In the genomic region with DNA sequence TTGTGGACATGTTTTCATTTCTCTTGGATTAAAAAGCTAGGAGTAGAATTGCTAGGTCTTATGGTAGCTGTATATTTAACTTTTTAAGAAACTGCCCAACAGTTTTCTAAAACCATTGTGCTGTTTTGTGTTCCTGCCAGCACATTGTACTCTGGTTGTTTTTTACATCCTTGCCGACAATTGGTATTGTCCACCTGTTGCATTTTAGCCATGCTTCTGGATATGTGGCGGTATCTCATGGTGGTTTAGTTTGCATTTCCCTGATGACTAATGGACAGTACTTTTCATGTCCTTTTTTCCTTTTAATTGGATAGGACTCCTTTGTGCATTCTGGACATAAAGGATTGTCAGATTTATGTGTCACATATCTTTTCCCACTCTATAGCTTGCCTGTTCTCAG, we compare ENCODE assay signal across 26 cellular contexts. TPM values are rescaled to one million over a fixed set of nuclear protein-coding genes. Genes with fewer than 3 reads are reported as not detected.
DNase-seq lines count a peak whose midpoint lies in the region; ATAC-seq and TF ChIP-seq lines count a peak whose summit lies in the region.
"Had no signal": no experiment of that assay in that cellular context is flagged by ENCODE, and none has a peak within 500 bp of the region (broad histone marks: within the 10 kb centered on the region; RNA-seq: fewer than 3 reads in every experiment).

No MANE protein-coding gene starts in this region.

- no peaks in the 10 kb centered on the region for H3K9me3 ChIP-seq in CD4-positive, CD25-positive, alpha-beta regulatory T cell (ENCODE audit: control insufficient read depth in 2 of 2, low read length in 2 of 2)
- no peaks in the 10 kb centered on the region for H3K9me3 ChIP-seq in HEK293 (ENCODE audit: control insufficient read depth, insufficient read depth, low read depth, low read length)
- H3K9me3 ChIP-seq in adrenal gland (replicated peaks in 1 of 3): no peaks in the 10 kb centered on the region
- H3K9me3 ChIP-seq: sigmoid colon, SJSA1, tibial nerve had no signal

- H3K4me3 ChIP-seq in CD4-positive, CD25-positive, alpha-beta regulatory T cell (ENCODE audit: low read depth, low read length): no peak overlapping the region
- H3K4me3 ChIP-seq in HEK293 (ENCODE audit: low read depth, low read length) (no peak overlapping the region), foreskin fibroblast (ENCODE audit: low read depth in 1 of 2, low read length in 2 of 2) (no peak overlapping the region), adrenal gland (no peak overlapping the region)
- H3K4me3 ChIP-seq: GM12878, GM23248, sigmoid colon, SJSA1, tibial nerve had no signal

- POLR2A ChIA-PET in HEK293 (lab: Yijun Ruan, JAX): interaction anchor here (1.1 kb wide), 1 partner anchor 46 kb away, joined by 4 read pairs; a partner anchor contains a TSS
- POLR2A ChIA-PET in activated CD4-positive, alpha-beta memory T cell treated with anti-CD3 and anti-CD28 coated beads, Interleukin-2, amount 10 ng/mL, durations not matched to agents 7 days and 5 days (lab: Charles Lee): interaction anchor here (0.9 to 3.8 kb wide), 5 partner anchors 8 to 46 kb away, joined by 3 to 27 read pairs (median 6); a partner anchor contains a TSS

- ATAC-seq in CD4-positive, CD25-positive, alpha-beta regulatory T cell (ENCODE audit: low read depth in 2 of 2): no peak
- ATAC-seq in memory B cell (ENCODE audit: low read depth): no peak
- ATAC-seq: GM12878; stimulated activated naive CD8-positive, alpha-beta T cell treated with anti-CD3 and anti-CD28 coated beads, Interleukin-15, Interleukin-2, amounts not matched to agents 100 U/mL and 50 U/mL, for 24 hours had no signal

- H3K27ac Mint-ChIP-seq in CD4-positive, CD25-positive, alpha-beta regulatory T cell: peak overlapping the region; percentile 34 to 67 (median 43)
- H3K27ac Mint-ChIP-seq in activated CD4-positive, alpha-beta memory T cell treated with anti-CD3 and anti-CD28 coated beads, Interleukin-2, amount 10 ng/mL, durations not matched to agents 7 days and 5 days: peak overlapping the region; percentile 47
- H3K27ac Mint-ChIP-seq in memory B cell (peak overlapping the region; percentile 87), progenitor cell of endocrine pancreas (no peak overlapping the region)
- H3K27ac Mint-ChIP-seq: activated T-helper 2 cell treated with anti-CD3 and anti-CD28 coated beads, Interferon-gamma antibody, Interleukin-2, Interleukin-4, amounts not matched to agents 10 μg/mL and 5 μg/mL and 100 μg/mL, durations not matched to agents 14 hours and 24 hours and 36 hours; nephron progenitor cell had no signal

- no peaks in the 10 kb centered on the region for H3K27me3 ChIP-seq in CD4-positive, CD25-positive, alpha-beta regulatory T cell (ENCODE audit: control insufficient read depth, insufficient read depth, low read length)
- H3K27me3 ChIP-seq in adrenal gland: no peaks in the 10 kb centered on the region
- H3K27me3 ChIP-seq: sigmoid colon, SJSA1, tibial nerve had no signal

- no peaks in the 10 kb centered on the region for H3K27me3 Mint-ChIP-seq in CD4-positive, CD25-positive, alpha-beta regulatory T cell
- H3K27me3 Mint-ChIP-seq in activated CD4-positive, alpha-beta memory T cell treated with anti-CD3 and anti-CD28 coated beads, Interleukin-2, amount 10 ng/mL, durations not matched to agents 7 days and 5 days: no peaks in the 10 kb centered on the region
- H3K27me3 Mint-ChIP-seq in memory B cell (no peaks in the 10 kb centered on the region), progenitor cell of endocrine pancreas (no peaks in the 10 kb centered on the region)

- TF ChIP-seq CTCF in HEK293 (tag by site-specific recombination; IDR thresholded peaks at IDR 0.05) (no peak), foreskin fibroblast (IDR thresholded peaks at IDR 0.05; ENCODE audit: low read depth, low read length) (no peak), progenitor cell of endocrine pancreas (IDR thresholded peaks at IDR 0.05; ENCODE audit: unreplicated experiment) (no peak), adrenal gland (IDR thresholded peaks at IDR 0.05) (no peak)

- CTCF ChIA-PET in HEK293 (lab: Yijun Ruan, JAX): interaction anchor here (0.9 to 1.7 kb wide), 3 partner anchors 16 to 71 kb away, joined by 4 to 7 read pairs (median 5); a partner anchor contains a TSS
- CTCF ChIA-PET in activated CD4-positive, alpha-beta memory T cell treated with anti-CD3 and anti-CD28 coated beads, Interleukin-2, amount 10 ng/mL, durations not matched to agents 7 days and 5 days (lab: Charles Lee): interaction anchor here (0.6 to 6.0 kb wide), 5 partner anchors 46 to 211 kb away, joined by 3 to 32 read pairs (median 3); a partner anchor contains a TSS

- H3K4me1 ChIP-seq in CD4-positive, CD25-positive, alpha-beta regulatory T cell (ENCODE audit: control insufficient read depth, insufficient read depth, low read length, poor library complexity, severe bottlenecking): peaks cover 25% of the 10 kb centered on the region
- no peaks in the 10 kb centered on the region for H3K4me1 ChIP-seq in HEK293 (ENCODE audit: control insufficient read depth, insufficient read depth, low read length)
- no peaks in the 10 kb centered on the region for H3K4me1 ChIP-seq in adrenal gland (replicated peaks in 1 of 2)
- H3K4me1 ChIP-seq: sigmoid colon, SJSA1 had no signal

- no peak overlapping the region for H3K27ac ChIP-seq in CD4-positive, CD25-positive, alpha-beta regulatory T cell (ENCODE audit: insufficient read depth, low read length, poor library complexity, severe bottlenecking)
- no peak overlapping the region for H3K27ac ChIP-seq in HEK293 (ENCODE audit: extremely low read depth, low read depth, low read length)
- H3K27ac ChIP-seq in adrenal gland: no peak overlapping the region
- H3K27ac ChIP-seq: GM23248, KMS-11, sigmoid colon, SJSA1, tibial nerve had no signal

- peaks cover 45% of the 10 kb centered on the region for H3K36me3 Mint-ChIP-seq in CD4-positive, CD25-positive, alpha-beta regulatory T cell
- peaks cover 91% of the 10 kb centered on the region for H3K36me3 Mint-ChIP-seq in activated CD4-positive, alpha-beta memory T cell treated with anti-CD3 and anti-CD28 coated beads, Interleukin-2, amount 10 ng/mL, durations not matched to agents 7 days and 5 days (ENCODE audit: low read depth)
- peaks cover 45% of the 10 kb centered on the region for H3K36me3 Mint-ChIP-seq in memory B cell
- peaks cover 33% of the 10 kb centered on the region for H3K36me3 Mint-ChIP-seq in progenitor cell of endocrine pancreas (ENCODE audit: insufficient read depth)

- no peak for TF ChIP-seq POLR2A in adrenal gland (IDR thresholded peaks at IDR 0.05)

- no peaks in the 10 kb centered on the region for H3K9me3 Mint-ChIP-seq in CD4-positive, CD25-positive, alpha-beta regulatory T cell
- H3K9me3 Mint-ChIP-seq in activated CD4-positive, alpha-beta memory T cell treated with anti-CD3 and anti-CD28 coated beads, Interleukin-2, amount 10 ng/mL, durations not matched to agents 7 days and 5 days: no peaks in the 10 kb centered on the region
- H3K9me3 Mint-ChIP-seq in memory B cell (no peaks in the 10 kb centered on the region), progenitor cell of endocrine pancreas (ENCODE audit: low read depth) (no peaks in the 10 kb centered on the region)
- H3K9me3 Mint-ChIP-seq: activated T-helper 2 cell treated with anti-CD3 and anti-CD28 coated beads, Interferon-gamma antibody, Interleukin-2, Interleukin-4, amounts not matched to agents 10 μg/mL and 5 μg/mL and 100 μg/mL, durations not matched to agents 14 hours and 24 hours and 36 hours; nephron progenitor cell had no signal

- H3K4me3 Mint-ChIP-seq in CD4-positive, CD25-positive, alpha-beta regulatory T cell: no peak overlapping the region
- no peak overlapping the region for H3K4me3 Mint-ChIP-seq in activated CD4-positive, alpha-beta memory T cell treated with anti-CD3 and anti-CD28 coated beads, Interleukin-2, amount 10 ng/mL, durations not matched to agents 7 days and 5 days
- no peak overlapping the region for H3K4me3 Mint-ChIP-seq in memory B cell
- no peak overlapping the region for H3K4me3 Mint-ChIP-seq in progenitor cell of endocrine pancreas (ENCODE audit: low read depth)
- H3K4me3 Mint-ChIP-seq: nephron progenitor cell had no signal

- 92 to 100% (median 97%) methylated on average over 2 of the region's 2 CpGs for WGBS in adrenal gland, 4 donors

- DNase-seq in CD4-positive, CD25-positive, alpha-beta regulatory T cell: no peak
- DNase-seq in activated CD4-positive, alpha-beta memory T cell treated with anti-CD3 and anti-CD28 coated beads, Interleukin-2, amount 10 ng/mL, durations not matched to agents 7 days and 5 days: no peak
- no peak for DNase-seq in memory B cell (ENCODE audit: low spot score in 2 of 2)
- DNase-seq in foreskin fibroblast: no peak
- DNase-seq in AML-193 (lab: John Stamatoyannopoulos, UW): no peak
- no peak for DNase-seq in progenitor cell of endocrine pancreas (ENCODE audit: low spot score, unreplicated experiment)
- DNase-seq in adrenal gland: no peak
- DNase-seq: activated CD4-positive, CD25-positive, alpha-beta regulatory T cell; amniotic stem cell; caudate nucleus; GM23248; kidney glomerular epithelial cell; NCI-H2029; NCI-H345; NCI-H82; nephron progenitor cell; sigmoid colon; stimulated activated CD4-positive, alpha-beta T cell treated with anti-CD3 and anti-CD28 coated beads, Interleukin-2, amount 100 ng/mL, for 24 hours; stimulated activated naive CD8-positive, alpha-beta T cell treated with anti-CD3 and anti-CD28 coated beads, Interleukin-15, Interleukin-2, amounts not matched to agents 100 U/mL and 50 U/mL, for 24 hours; T-helper 9 cell had no signal

- intact Hi-C loops in adrenal gland (cut with DNase I): no loop called here

- peaks cover 59 to 89% (median 63%) of the 10 kb centered on the region in 4 donors for H3K4me1 Mint-ChIP-seq in CD4-positive, CD25-positive, alpha-beta regulatory T cell
- H3K4me1 Mint-ChIP-seq in activated CD4-positive, alpha-beta memory T cell treated with anti-CD3 and anti-CD28 coated beads, Interleukin-2, amount 10 ng/mL, durations not matched to agents 7 days and 5 days: peaks cover 73% of the 10 kb centered on the region
- peaks cover 44% of the 10 kb centered on the region for H3K4me1 Mint-ChIP-seq in memory B cell
- H3K4me1 Mint-ChIP-seq in progenitor cell of endocrine pancreas (ENCODE audit: low read depth): peaks cover 11% of the 10 kb centered on the region

- peaks cover 85% of the 10 kb centered on the region for H3K36me3 ChIP-seq in CD4-positive, CD25-positive, alpha-beta regulatory T cell (ENCODE audit: control insufficient read depth, insufficient read depth, low read length)
- peaks cover 18 to 56% of the 10 kb centered on the region in 2 experiments for H3K36me3 ChIP-seq in HEK293 (ENCODE audit: control insufficient read depth in 2 of 2, insufficient read depth in 1 of 2, low read length in 2 of 2)
- peaks cover 0 to 33% of the 10 kb centered on the region in 2 donors for H3K36me3 ChIP-seq in adrenal gland (replicated peaks in 1 of 2)

RNA-seq across cellular contexts. Expression of a gene that starts 45.5 kb away (rescaled TPM):
- total RNA-seq in CD4-positive, CD25-positive, alpha-beta regulatory T cell: 126 TPM
- polyA plus RNA-seq in CD4-positive, CD25-positive, alpha-beta regulatory T cell: 100 to 1,000 TPM; 104 to 139 (median 108) TPM
- 10 to 100 TPM; 89.5 to 90.3 TPM for total RNA-seq in activated CD4-positive, alpha-beta memory T cell treated with anti-CD3 and anti-CD28 coated beads, Interleukin-2, amount 10 ng/mL, durations not matched to agents 7 days and 5 days
- total RNA-seq in progenitor cell of endocrine pancreas (23.0 and 23.9 TPM in 2 replicates), adrenal gland (10 to 100 TPM; 11.1 to 38.8 (median 28.0) TPM)
- polyA plus RNA-seq in adrenal gland: 10 to 100 TPM in 2 of 3 donors, 1 to 10 TPM in 1; 7.8 to 26.7 (median 14.2) TPM
